In the genomic region with DNA sequence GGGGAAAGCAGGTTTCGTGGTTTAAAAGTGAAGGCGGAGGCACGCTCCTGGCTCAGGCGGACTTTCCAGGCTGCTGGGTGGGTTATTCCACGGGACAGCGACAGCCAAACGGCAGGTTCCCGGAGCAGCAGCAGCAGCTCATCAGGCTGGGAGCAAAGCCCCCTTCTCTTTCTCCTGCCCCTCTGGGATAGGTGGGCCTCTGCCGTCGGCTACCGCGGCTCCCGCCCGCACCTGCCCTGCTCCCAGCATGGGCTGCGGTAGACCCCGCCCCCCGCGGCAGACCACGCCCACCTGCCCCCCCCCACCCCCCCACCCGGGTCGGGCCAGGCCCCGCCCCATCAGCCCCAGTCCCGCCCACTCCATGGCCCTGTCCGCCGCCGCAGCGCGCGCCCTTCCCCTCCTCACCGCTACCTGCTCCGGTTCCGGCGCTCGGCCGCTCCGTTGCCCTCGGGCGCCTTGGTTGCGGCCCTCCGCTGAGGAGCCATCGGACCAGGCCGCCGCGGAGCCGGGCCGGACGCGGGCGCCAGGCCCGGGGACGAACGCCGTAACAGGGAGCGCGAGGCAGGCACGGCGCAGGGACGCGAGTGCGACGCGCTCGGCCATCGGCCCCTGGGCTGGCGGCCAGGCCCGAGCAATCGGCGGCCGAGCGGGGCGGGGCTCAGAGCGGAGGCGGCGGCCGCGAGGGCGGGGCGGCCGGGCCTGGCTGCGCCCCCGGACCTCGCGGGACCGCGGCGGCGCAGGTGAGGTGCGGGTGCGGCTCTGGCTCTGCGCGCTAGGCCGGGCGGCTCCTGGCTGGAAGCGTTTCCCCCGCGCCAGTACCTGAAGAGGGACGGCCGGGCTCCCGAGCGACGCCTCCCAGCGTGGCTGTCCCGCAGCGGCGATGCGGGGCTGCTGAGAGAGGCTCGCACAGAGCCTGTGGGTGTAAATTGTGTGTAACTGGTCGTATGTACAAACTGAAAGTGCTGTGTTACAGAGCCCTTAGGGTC, we compare ENCODE assay signal across 8 cellular contexts. TPM values are rescaled to one million over a fixed set of nuclear protein-coding genes. Genes with fewer than 3 reads are reported as not detected.
A peak's percentile ranks its signal among the peaks of the same experiment; 100 is the strongest.
DNase-seq lines count a peak whose midpoint lies in the region; ATAC-seq and TF ChIP-seq lines count a peak whose summit lies in the region.

A gene (plus strand): TSS at position 347 of the 986 bp plus-strand sequence. CDS start 1,453 bp downstream, outside the sequence.
A gene with protein sequence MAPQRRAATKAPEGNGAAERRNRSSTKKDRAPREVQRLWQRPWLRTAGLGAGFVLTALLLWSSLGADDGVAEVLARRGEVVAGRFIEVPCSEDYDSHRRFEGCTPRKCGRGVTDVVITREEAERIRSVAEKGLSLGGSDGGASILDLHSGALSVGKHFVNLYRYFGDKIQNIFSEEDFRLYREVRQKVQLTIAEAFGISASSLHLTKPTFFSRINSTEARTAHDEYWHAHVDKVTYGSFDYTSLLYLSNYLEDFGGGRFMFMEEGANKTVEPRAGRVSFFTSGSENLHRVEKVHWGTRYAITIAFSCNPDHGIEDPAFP (minus strand): TSS at position 586 of the 986 bp plus-strand sequence. CDS start 101 bp downstream, at position 485.

- H3K27me3 ChIP-seq in ascending aorta, result no peaks in the 10 kb centered on the region
- H3K27me3 ChIP-seq in aorta (ENCODE audit: control insufficient read depth in 1 of 2, insufficient read depth in 2 of 2, low read length in 1 of 2), result no peaks in the 10 kb centered on the region

- H3K9me3 ChIP-seq in ascending aorta (peaks cover 0 to 6% of the 10 kb centered on the region in 2 donors), aorta (ENCODE audit: control insufficient read depth, low read length) (no peaks in the 10 kb centered on the region)

- WGBS in aorta, 2 donors, result 1 to 2% methylated on average over 75 to 108 of the region's 108 CpGs

- peak; percentile 85 for TF ChIP-seq POLR2A in GM18505 (IDR thresholded peaks at IDR 0.05; ENCODE audit: borderline replicate concordance, extremely low read depth, insufficient read depth, insufficient read length)

- peak in 1 of 3 experiments; percentile 32 for TF ChIP-seq CTCF in ascending aorta (IDR thresholded peaks at IDR 0.05)

- peak; percentile 31 for DNase-seq in NCI-H1694 (lab: John Stamatoyannopoulos, UW)
- DNase-seq in T-helper 22 cell (ENCODE audit: low read depth), result peak; percentile 77
- peak in 1 of 2 donors; percentile 89 for DNase-seq in ascending aorta (ENCODE audit: low spot score in 2 of 2)
- DNase-seq in hepatic stellate cell (ENCODE audit: low spot score), result peak; percentile 97
- DNase-seq in retina, result peak; percentile 94
- peak; percentile 86 to 93 for DNase-seq in aorta

- ATAC-seq in GM18505 (IDR thresholded peaks at IDR 0.05; ENCODE audit: unreplicated experiment) (peak; percentile 89), HG02885 (IDR thresholded peaks at IDR 0.05; ENCODE audit: poor library complexity, unreplicated experiment) (peak; percentile 91), aorta (ENCODE audit: low FRiP score) (peak; percentile 93)

- intact Hi-C loops in ascending aorta (cut with DNase I), result loop anchor here (1.0 to 2.0 kb wide), 2 partner anchors 32 to 79 kb away; a partner anchor contains a TSS
- intact Hi-C loops in aorta (cut with DNase I), result loop anchor here (2.0 to 10.0 kb wide), 2 partner anchors 137 to 231 kb away; a partner anchor contains a TSS

- H3K36me3 ChIP-seq in ascending aorta, result no peaks in the 10 kb centered on the region
- no peaks in the 10 kb centered on the region for H3K36me3 ChIP-seq in aorta (ENCODE audit: control insufficient read depth in 1 of 2, insufficient read depth in 2 of 2, low read length in 1 of 2)

- H3K4me1 ChIP-seq in ascending aorta, result peaks cover 4 to 10% of the 10 kb centered on the region in 2 donors
- H3K4me1 ChIP-seq in aorta (ENCODE audit: control insufficient read depth in 1 of 2, insufficient read depth in 2 of 2, low read length in 2 of 2), result no peaks in the 10 kb centered on the region

- H3K27ac ChIP-seq in ascending aorta, result peak within 1 kb of the TSS; percentile 75 to 92
- peak within 1 kb of the TSS in 1 of 2 donors; percentile 74 for H3K27ac ChIP-seq in aorta (ENCODE audit: low read depth in 1 of 2, low read length in 2 of 2)

- H3K4me3 ChIP-seq in ascending aorta, result peak within 1 kb of the TSS; percentile 79 to 96
- H3K4me3 ChIP-seq in aorta (ENCODE audit: low read length in 2 of 2), result peak within 1 kb of the TSS; percentile 59 to 85

RNA-seq across cellular contexts. Expression of the first gene that starts in this region (rescaled TPM):
- total RNA-seq in ascending aorta (40.4 TPM), aorta (10 to 100 TPM; 14.8 to 34.7 TPM)
- 100 to 1,000 TPM in 1 of 2 donors, 10 to 100 TPM in 1; 15.7 to 133 TPM for polyA plus RNA-seq in aorta

RNA-seq across cellular contexts. Expression of the second gene that starts in this region (rescaled TPM):
- total RNA-seq in ascending aorta (36.6 TPM), aorta (10 to 100 TPM; 17.5 to 22.2 TPM)
- polyA plus RNA-seq in aorta, result 10 to 100 TPM; 12.0 to 25.9 TPM
